ENCODE assay signal across 21 cellular contexts in the genomic region with DNA sequence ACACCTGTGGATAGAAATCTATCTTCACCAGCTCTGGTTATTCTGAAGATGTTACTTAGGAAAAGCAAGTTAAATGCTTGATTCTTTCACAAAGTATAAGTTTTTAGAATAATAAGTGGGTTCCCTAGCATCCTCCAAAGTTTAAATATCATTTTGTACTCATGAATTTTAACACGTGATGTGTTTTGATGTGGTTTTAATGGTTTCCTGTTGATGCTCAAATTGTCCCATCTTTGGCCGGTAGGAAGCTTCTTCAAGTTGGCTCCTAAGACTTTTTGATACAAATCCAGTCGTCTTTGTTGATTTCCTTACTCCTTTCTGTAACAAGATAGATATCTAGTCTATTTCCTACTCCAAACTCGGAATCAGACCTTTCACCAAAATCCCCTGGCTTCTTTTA.
DNase-seq lines count a peak whose midpoint lies in the region; ATAC-seq, FAIRE-seq and TF ChIP-seq lines count a peak whose summit lies in the region.
"Had no signal": no experiment of that assay in that cellular context is flagged by ENCODE, and none has a peak within 500 bp of the region (broad histone marks: within the 10 kb centered on the region; RNA-seq: fewer than 3 reads in every experiment).

No MANE protein-coding gene starts in this region.

- peak overlapping the region; percentile 32 for H3K27ac Mint-ChIP-seq in activated T-cell treated with anti-CD3 and anti-CD28 coated beads, Interleukin-2, amount 50 U/mL, for 72 hours
- H3K27ac Mint-ChIP-seq in CD4-positive, alpha-beta memory T cell = peak overlapping the region in 5 of 7 donors; percentile 23 to 81 (median 62)
- H3K27ac Mint-ChIP-seq in effector memory CD8-positive, alpha-beta T cell = peak overlapping the region in 1 of 2 donors; percentile 4
- H3K27ac Mint-ChIP-seq: CD14-positive monocyte had no signal

- peaks cover 35% of the 10 kb centered on the region for H3K4me1 Mint-ChIP-seq in activated T-cell treated with anti-CD3 and anti-CD28 coated beads, Interleukin-2, amount 50 U/mL, for 72 hours (ENCODE audit: low read depth)
- peaks cover 27 to 48% (median 37%) of the 10 kb centered on the region in 4 donors for H3K4me1 Mint-ChIP-seq in CD4-positive, alpha-beta memory T cell
- peaks cover 14 to 21% of the 10 kb centered on the region in 2 donors for H3K4me1 Mint-ChIP-seq in effector memory CD8-positive, alpha-beta T cell (ENCODE audit: low read depth in 2 of 2)

- in situ Hi-C loops in HAP-1 (cut with MboI; ENCODE audit: low sequenced_read_pairs) = no loop called here

- CTCF ChIA-PET in CD4-positive, alpha-beta memory T cell (lab: Charles Lee; ENCODE audit: partially characterized antibody) = interaction anchor here (0.8 kb wide), 1 partner anchor 9 kb away, joined by 3 read pairs; no protein-coding TSS in a partner anchor

- no peak for ATAC-seq in activated T-cell treated with anti-CD3 and anti-CD28 coated beads, Interleukin-2, amount 50 U/mL, for 72 hours (replicated peaks in 1 of 2)
- peak; percentile 33 for ATAC-seq in effector memory CD8-positive, alpha-beta T cell (replicated peaks)
- no peak for ATAC-seq in GM19463 (IDR thresholded peaks at IDR 0.05; ENCODE audit: unreplicated experiment)
- ATAC-seq: HepG2, PC-3 had no signal

- peaks cover 34% of the 10 kb centered on the region for H3K4me1 ChIP-seq in CD4-positive, alpha-beta memory T cell (ENCODE audit: insufficient read depth, low read length)
- H3K4me1 ChIP-seq in HAP-1 = no peaks in the 10 kb centered on the region

- H3K36me3 ChIP-seq in CD4-positive, alpha-beta memory T cell (ENCODE audit: insufficient read depth, low read length) = no peaks in the 10 kb centered on the region
- no peaks in the 10 kb centered on the region for H3K36me3 ChIP-seq in HAP-1 (replicated peaks)

- H3K4me3 Mint-ChIP-seq in activated T-cell treated with anti-CD3 and anti-CD28 coated beads, Interleukin-2, amount 50 U/mL, for 72 hours = no peak overlapping the region
- H3K4me3 Mint-ChIP-seq in CD4-positive, alpha-beta memory T cell = peak overlapping the region; percentile 6 to 89 (median 63)
- H3K4me3 Mint-ChIP-seq in effector memory CD8-positive, alpha-beta T cell = peak overlapping the region in 1 of 2 donors; percentile 50
- H3K4me3 Mint-ChIP-seq: CD14-positive monocyte had no signal

- no peaks in the 10 kb centered on the region for H3K9me3 Mint-ChIP-seq in activated T-cell treated with anti-CD3 and anti-CD28 coated beads, Interleukin-2, amount 50 U/mL, for 72 hours
- peaks cover 0 to 2% (median 0%) of the 10 kb centered on the region in 8 donors for H3K9me3 Mint-ChIP-seq in CD4-positive, alpha-beta memory T cell
- no peaks in the 10 kb centered on the region for H3K9me3 Mint-ChIP-seq in effector memory CD8-positive, alpha-beta T cell
- H3K9me3 Mint-ChIP-seq: CD14-positive monocyte had no signal

- intact Hi-C loops in CD4-positive, alpha-beta memory T cell (cut with micrococcal nuclease) = loop anchor here (1.0 kb wide), 1 partner anchor 93 kb away; no protein-coding TSS in a partner anchor

- no peak for TF ChIP-seq POLR2A in GM12892 (IDR thresholded peaks at IDR 0.05; ENCODE audit: low read depth, low read length)

- no peaks in the 10 kb centered on the region for H3K36me3 Mint-ChIP-seq in activated T-cell treated with anti-CD3 and anti-CD28 coated beads, Interleukin-2, amount 50 U/mL, for 72 hours (ENCODE audit: insufficient read depth in 2 of 2)
- no peaks in the 10 kb centered on the region for H3K36me3 Mint-ChIP-seq in CD4-positive, alpha-beta memory T cell
- no peaks in the 10 kb centered on the region for H3K36me3 Mint-ChIP-seq in effector memory CD8-positive, alpha-beta T cell (ENCODE audit: insufficient read depth)
- H3K36me3 Mint-ChIP-seq: CD14-positive monocyte had no signal

- no peak overlapping the region for H3K27ac ChIP-seq in CD4-positive, alpha-beta memory T cell (ENCODE audit: low read depth, low read length)
- H3K27ac ChIP-seq: KMS-11 had no signal

- FAIRE-seq in GM12892 (lab: Jason Lieb, UNC) = no peak
- FAIRE-seq: H1, HepG2 had no signal

- no peaks in the 10 kb centered on the region for H3K9me3 ChIP-seq in CD4-positive, alpha-beta memory T cell (ENCODE audit: control insufficient read depth in 1 of 2, low read length in 2 of 2)
- no peaks in the 10 kb centered on the region for H3K9me3 ChIP-seq in HAP-1
- H3K9me3 ChIP-seq: SK-N-SH had no signal

- H3K27me3 ChIP-seq in CD4-positive, alpha-beta memory T cell (ENCODE audit: insufficient read depth, low read length) = no peaks in the 10 kb centered on the region
- H3K27me3 ChIP-seq in HAP-1 (ENCODE audit: low read depth) = no peaks in the 10 kb centered on the region

- POLR2A ChIA-PET in CD4-positive, alpha-beta memory T cell (lab: Charles Lee; ENCODE audit: partially characterized antibody) = interaction anchor here (2.2 to 3.9 kb wide), 2 partner anchors 93 to 95 kb away, joined by 7 to 20 read pairs; partner anchors contain the start of gene STXBP5

- no peaks in the 10 kb centered on the region for H3K27me3 Mint-ChIP-seq in activated T-cell treated with anti-CD3 and anti-CD28 coated beads, Interleukin-2, amount 50 U/mL, for 72 hours (ENCODE audit: low read depth)
- H3K27me3 Mint-ChIP-seq in CD4-positive, alpha-beta memory T cell = no peaks in the 10 kb centered on the region
- H3K27me3 Mint-ChIP-seq in effector memory CD8-positive, alpha-beta T cell = peaks cover 0 to 10% of the 10 kb centered on the region in 2 donors

- DNase-seq in activated T-cell treated with anti-CD3 and anti-CD28 coated beads, Interleukin-2, amount 50 U/mL, for 72 hours = no peak
- no peak for DNase-seq in activated T-cell treated with anti-CD3 and anti-CD28 coated beads for 4 hours
- peak in 4 of 5 donors; percentile 51 to 60 (median 54) for DNase-seq in CD4-positive, alpha-beta memory T cell
- peak; percentile 7 for DNase-seq in NAMALWA (ENCODE audit: low spot score)
- DNase-seq in effector memory CD8-positive, alpha-beta T cell = no peak
- DNase-seq in GM12892 (ENCODE audit: insufficient read length) = no peak
- DNase-seq in HAP-1 (ENCODE audit: low spot score in 2 of 2) = no peak
- DNase-seq: Calu3, NCI-H1417 treated with DMSO at 0.1 percent for 48 hours, NCI-H187 treated with DMSO at 0.1 percent for 48 hours, NCI-H2227 treated with DMSO at 0.1 percent for 48 hours, NCI-H510A treated with DMSO at 0.1 percent for 48 hours, PC-3, RPMI8226, SHP77 treated with DMSO at 0.1 percent for 48 hours, SK-N-SH had no signal

- no peak overlapping the region for H3K4me3 ChIP-seq in CD4-positive, alpha-beta memory T cell (ENCODE audit: low read length in 2 of 2)
- H3K4me3 ChIP-seq in HAP-1 = no peak overlapping the region

Comparison
In these comparisons a context has a peak if more than half of its experiments do, and no peak if none do; other contexts are left out.
1. DNase-seq: peak in CD4-positive, alpha-beta memory T cell (4 of 5) and NAMALWA (single experiment); none in activated T-cell treated with anti-CD3 and anti-CD28 coated beads, Interleukin-2, amount 50 U/mL, for 72 hours (0 of 2), activated T-cell treated with anti-CD3 and anti-CD28 coated beads for 4 hours (single experiment), effector memory CD8-positive, alpha-beta T cell (0 of 3), GM12892 (single experiment) and HAP-1 (0 of 2).
2. H3K4me3 Mint-ChIP-seq: peak in CD4-positive, alpha-beta memory T cell (8 of 8); none in activated T-cell treated with anti-CD3 and anti-CD28 coated beads, Interleukin-2, amount 50 U/mL, for 72 hours (0 of 2).